Comparison of ENCODE assay signal across 22 cellular contexts in the genomic region with DNA sequence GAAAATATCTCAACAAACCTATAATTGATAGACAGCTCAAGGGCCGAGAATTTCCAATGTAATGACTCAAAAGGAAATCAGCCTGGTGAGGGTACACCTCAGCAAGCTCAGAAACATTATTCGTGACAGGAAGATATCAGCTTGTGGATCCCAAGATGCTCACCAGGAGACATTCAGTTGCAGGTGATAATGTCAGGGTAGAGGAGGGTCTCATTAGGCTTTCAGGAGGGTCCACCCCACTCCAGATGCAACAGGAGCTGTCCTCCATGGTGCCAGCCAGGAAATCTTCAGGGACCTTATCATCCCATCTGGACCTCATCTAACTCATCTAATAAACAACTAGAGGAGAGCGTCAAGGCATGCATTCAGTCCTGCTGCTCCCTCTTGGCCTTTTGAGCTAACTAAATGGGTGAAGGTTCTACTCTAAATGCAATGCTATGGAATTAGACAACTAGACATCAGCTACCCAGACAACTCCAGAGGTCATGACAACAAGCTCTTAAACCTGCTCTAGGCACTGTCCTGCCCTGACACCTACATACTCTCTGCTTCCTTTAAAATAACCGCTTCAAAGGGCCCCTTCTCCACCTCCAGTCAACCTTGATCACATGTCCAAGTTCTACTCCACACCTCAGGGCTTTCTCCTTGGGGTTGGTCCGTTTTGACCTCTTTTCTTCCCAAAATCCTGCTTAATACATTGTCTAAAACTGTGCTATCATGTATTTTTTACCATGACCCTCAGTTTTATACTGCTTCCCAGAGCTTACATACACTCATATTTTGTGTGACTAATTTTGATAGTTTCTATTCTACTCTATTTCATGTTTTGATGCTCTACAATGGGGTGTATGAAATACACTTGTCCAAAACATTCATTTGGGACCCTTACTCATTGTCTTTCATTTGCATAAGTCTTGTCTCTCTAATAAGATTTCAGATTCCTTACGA. TPM values are rescaled to one million over a fixed set of nuclear protein-coding genes. Genes with fewer than 3 reads are reported as not detected.
A peak's percentile ranks its signal among the peaks of the same experiment; 100 is the strongest.
DNase-seq lines count a peak whose midpoint lies in the region; ATAC-seq and TF ChIP-seq lines count a peak whose summit lies in the region.
"Had no signal": no experiment of that assay in that cellular context is flagged by ENCODE, and none has a peak within 500 bp of the region (broad histone marks: within the 10 kb centered on the region; RNA-seq: fewer than 3 reads in every experiment).

No MANE protein-coding gene starts in this region.

- intact Hi-C loops in natural killer cell (cut with micrococcal nuclease) (no loop called here), Right ventricle myocardium superior (cut with DNase I) (no loop called here)

- H3K4me1 Mint-ChIP-seq in T-cell: peaks cover 68 to 77% (median 71%) of the 10 kb centered on the region in 3 donors
- peaks cover 67% of the 10 kb centered on the region for H3K4me1 Mint-ChIP-seq in activated naive CD8-positive, alpha-beta T cell treated with anti-CD3 and anti-CD28 coated beads, Interleukin-2, amount 10 ng/mL, durations not matched to agents 7 days and 5 days
- H3K4me1 Mint-ChIP-seq in natural killer cell: peaks cover 42 to 47% of the 10 kb centered on the region in 2 donors

- POLR2A ChIA-PET in T-cell (lab: Charles Lee): interaction anchor here in 1 of 2 donors (1.6 kb wide), 1 partner anchor 17 kb away, joined by 4 read pairs; a partner anchor contains a TSS
- POLR2A ChIA-PET in activated naive CD8-positive, alpha-beta T cell treated with anti-CD3 and anti-CD28 coated beads, Interleukin-2, amount 10 ng/mL, durations not matched to agents 7 days and 5 days (lab: Charles Lee): interaction anchor here (0.6 to 4.4 kb wide), 15 partner anchors 8 to 284 kb away, joined by 3 to 37 read pairs (median 6); a partner anchor contains a TSS

- H3K27me3 Mint-ChIP-seq in T-cell (no peaks in the 10 kb centered on the region), natural killer cell (ENCODE audit: low read depth in 2 of 2) (no peaks in the 10 kb centered on the region)
- no peaks in the 10 kb centered on the region for H3K27me3 Mint-ChIP-seq in activated naive CD8-positive, alpha-beta T cell treated with anti-CD3 and anti-CD28 coated beads, Interleukin-2, amount 10 ng/mL, durations not matched to agents 7 days and 5 days

- CTCF ChIA-PET in T-cell (lab: Charles Lee): interaction anchor here in 1 of 2 donors (1.0 to 1.6 kb wide), 4 partner anchors 10 to 284 kb away, joined by 3 to 4 read pairs (median 4); no protein-coding TSS in a partner anchor

- H3K9me3 Mint-ChIP-seq in T-cell (peaks cover 5 to 14% (median 9%) of the 10 kb centered on the region in 3 donors), natural killer cell (peaks cover 0 to 5% of the 10 kb centered on the region in 2 donors)
- H3K9me3 Mint-ChIP-seq in activated naive CD8-positive, alpha-beta T cell treated with anti-CD3 and anti-CD28 coated beads, Interleukin-2, amount 10 ng/mL, durations not matched to agents 7 days and 5 days: peaks cover 8% of the 10 kb centered on the region

- H3K36me3 Mint-ChIP-seq in T-cell (peaks cover 23% of the 10 kb centered on the region), natural killer cell (peaks cover 9% of the 10 kb centered on the region)
- H3K36me3 Mint-ChIP-seq in activated naive CD8-positive, alpha-beta T cell treated with anti-CD3 and anti-CD28 coated beads, Interleukin-2, amount 10 ng/mL, durations not matched to agents 7 days and 5 days: peaks cover 20% of the 10 kb centered on the region
- H3K36me3 Mint-ChIP-seq: stimulated activated naive B cell treated with anti-CD40 and anti-IgM and Interleukin-4, amounts not matched to agents 10 μg/mL and 1 μg/mL and 100 μg/mL, for 72 hours; type B pancreatic cell had no signal

- TF ChIP-seq CTCF in natural killer cell (IDR thresholded peaks at IDR 0.05): no peak

- H3K4me3 Mint-ChIP-seq in T-cell (peak overlapping the region in 2 of 3 donors; percentile 23 to 93), natural killer cell (no peak overlapping the region)
- H3K4me3 Mint-ChIP-seq in activated naive CD8-positive, alpha-beta T cell treated with anti-CD3 and anti-CD28 coated beads, Interleukin-2, amount 10 ng/mL, durations not matched to agents 7 days and 5 days: peak overlapping the region; percentile 80
- H3K4me3 Mint-ChIP-seq: B cell; stimulated activated naive B cell treated with anti-CD40 and anti-IgM and Interleukin-4, amounts not matched to agents 10 μg/mL and 1 μg/mL and 100 μg/mL, for 72 hours; type B pancreatic cell had no signal

- H3K27ac Mint-ChIP-seq in T-cell (peak overlapping the region; percentile 94 to 99), natural killer cell (peak overlapping the region; percentile 88 to 90)
- peak overlapping the region; percentile 97 for H3K27ac Mint-ChIP-seq in activated naive CD8-positive, alpha-beta T cell treated with anti-CD3 and anti-CD28 coated beads, Interleukin-2, amount 10 ng/mL, durations not matched to agents 7 days and 5 days
- H3K27ac Mint-ChIP-seq: B cell; stimulated activated naive B cell treated with anti-CD40 and anti-IgM and Interleukin-4, amounts not matched to agents 10 μg/mL and 1 μg/mL and 100 μg/mL, for 72 hours; type B pancreatic cell had no signal

- no peak for DNase-seq in activated CD4-positive, CD25-positive, alpha-beta regulatory T cell treated with anti-CD3 and anti-CD28 coated beads, Interleukin-2, amount 50 U/mL, for 72 hours
- no peak for DNase-seq in T-cell
- no peak for DNase-seq in activated naive CD8-positive, alpha-beta T cell treated with anti-CD3 and anti-CD28 coated beads, Interleukin-2, amount 10 ng/mL, durations not matched to agents 7 days and 5 days
- no peak for DNase-seq in natural killer cell
- no peak for DNase-seq in Right ventricle myocardium superior
- no peak for DNase-seq in Ammon's horn (ENCODE audit: low spot score)
- DNase-seq in DMS79 treated with DMSO at 0.1 percent for 48 hours (lab: John Stamatoyannopoulos, UW): no peak
- DNase-seq: 8988T; foreskin melanocyte; H7; hippocampal formation; kidney; mammary epithelial cell; NCI-H1092 treated with DMSO at 0.1 percent for 48 hours; NCI-H2107; NCI-H524 treated with DMSO at 0.1 percent for 48 hours; stimulated activated naive B cell treated with anti-CD40 and anti-IgM and Interleukin-4, amounts not matched to agents 10 μg/mL and 1 μg/mL and 100 μg/mL, for 72 hours; SW 1271 had no signal

- ATAC-seq in activated CD4-positive, CD25-positive, alpha-beta regulatory T cell treated with anti-CD3 and anti-CD28 coated beads, Interleukin-2, amount 50 U/mL, for 24 hours: peak; percentile 63 to 64
- ATAC-seq in T-cell (replicated peaks in 1 of 4) (peak in 2 of 4 experiments; percentile 11 to 28), natural killer cell (no peak), Right ventricle myocardium superior (ENCODE audit: poor library complexity) (no peak)
- peak; percentile 24 for ATAC-seq in activated naive CD8-positive, alpha-beta T cell treated with anti-CD3 and anti-CD28 coated beads, Interleukin-2, amount 10 ng/mL, durations not matched to agents 7 days and 5 days (ENCODE audit: low read depth)
- ATAC-seq: sciatic nerve; stimulated activated naive B cell treated with anti-CD40 and anti-IgM and Interleukin-4, amounts not matched to agents 10 μg/mL and 1 μg/mL and 100 μg/mL, for 72 hours had no signal

RNA-seq across cellular contexts. Expression of a gene that starts 4.2 kb away (rescaled TPM):
- 100 to 1,000 TPM in 3 of 5 donors, 10 to 100 TPM in 2; 82.8 to 271 (median 248) TPM for total RNA-seq in T-cell
- 100 to 1,000 TPM; 112 to 123 TPM for total RNA-seq in activated naive CD8-positive, alpha-beta T cell treated with anti-CD3 and anti-CD28 coated beads, Interleukin-2, amount 10 ng/mL, durations not matched to agents 7 days and 5 days
- total RNA-seq in natural killer cell: 10 to 100 TPM; 29.2 to 64.1 (median 35.3) TPM
- total RNA-seq in Right ventricle myocardium superior: 8.5 TPM
- total RNA-seq: H7, mammary epithelial cell had no signal

RNA-seq across cellular contexts. Expression of a gene that starts 16.6 kb away (rescaled TPM):
- 10 to 100 TPM; 23.5 to 99.9 (median 76.8) TPM for total RNA-seq in T-cell
- 10 to 100 TPM; 42.1 to 43.0 TPM for total RNA-seq in activated naive CD8-positive, alpha-beta T cell treated with anti-CD3 and anti-CD28 coated beads, Interleukin-2, amount 10 ng/mL, durations not matched to agents 7 days and 5 days
- total RNA-seq in natural killer cell: 10 to 100 TPM; 11.1 to 23.9 (median 13.3) TPM
- 5.6 TPM for total RNA-seq in Right ventricle myocardium superior
- total RNA-seq: H7, mammary epithelial cell had no signal

RNA-seq across cellular contexts. Expression of a gene that starts 47.6 kb away (rescaled TPM):
- 100 to 1,000 TPM in 4 of 5 donors, 10 to 100 TPM in 1; 83.2 to 226 (median 183) TPM for total RNA-seq in T-cell
- 100 to 1,000 TPM; 139 to 140 TPM for total RNA-seq in activated naive CD8-positive, alpha-beta T cell treated with anti-CD3 and anti-CD28 coated beads, Interleukin-2, amount 10 ng/mL, durations not matched to agents 7 days and 5 days
- 10 to 100 TPM; 47.5 to 77.5 (median 61.0) TPM for total RNA-seq in natural killer cell
- total RNA-seq in Right ventricle myocardium superior: 4.7 TPM
- total RNA-seq: H7 had no signal

Comparison
In these comparisons a context has a peak if more than half of its experiments do, and no peak if none do; other contexts are left out.
1. ATAC-seq: peak in activated CD4-positive, CD25-positive, alpha-beta regulatory T cell treated with anti-CD3 and anti-CD28 coated beads, Interleukin-2, amount 50 U/mL, for 24 hours (2 of 2) and activated naive CD8-positive, alpha-beta T cell treated with anti-CD3 and anti-CD28 coated beads, Interleukin-2, amount 10 ng/mL, durations not matched to agents 7 days and 5 days (single experiment); none in natural killer cell (0 of 3) and Right ventricle myocardium superior (single experiment).
2. Peak in every context shown above with its lines, with median percentiles within 50 percentile points of each other: H3K27ac Mint-ChIP-seq.